Comparison of ENCODE assay signal across 15 cellular contexts in the genomic region with DNA sequence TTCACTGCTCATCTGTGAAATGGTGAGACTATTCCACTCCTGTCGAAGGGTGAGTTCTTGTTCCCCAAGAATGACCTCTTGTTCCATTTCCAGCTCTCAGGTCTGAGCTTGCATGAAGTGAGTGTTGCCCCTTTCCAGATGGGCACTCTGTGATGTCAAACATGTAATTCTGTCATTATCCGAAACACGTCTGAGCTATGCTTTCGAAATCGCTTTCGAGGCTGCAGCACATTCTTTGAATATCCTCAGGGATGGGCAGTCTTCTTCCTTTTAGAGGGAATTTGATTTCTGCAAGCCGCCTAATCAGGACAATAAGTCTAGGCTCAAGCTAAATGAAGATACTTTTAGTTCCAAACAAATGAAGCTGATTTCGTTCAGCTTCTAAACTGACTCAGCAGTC. TPM values are rescaled to one million over a fixed set of nuclear protein-coding genes. Genes with fewer than 3 reads are reported as not detected.
DNase-seq lines count a peak whose midpoint lies in the region; ATAC-seq and TF ChIP-seq lines count a peak whose summit lies in the region.
"Had no signal": no experiment of that assay in that cellular context is flagged by ENCODE, and none has a peak within 500 bp of the region (broad histone marks: within the 10 kb centered on the region; RNA-seq: fewer than 3 reads in every experiment).

No MANE protein-coding gene starts in this region.

- TF ChIP-seq CTCF in AG09309 (IDR thresholded peaks at IDR 0.05; ENCODE audit: control insufficient read depth, insufficient read depth, low read depth, low read length, missing control alignments) (no peak), adrenal gland (IDR thresholded peaks at IDR 0.05) (no peak), fibroblast of pulmonary artery (IDR thresholded peaks at IDR 0.05; ENCODE audit: low read length, missing control alignments) (no peak), GM13976 (IDR thresholded peaks at IDR 0.05; ENCODE audit: borderline replicate concordance, control extremely low read depth, extremely low read depth, insufficient read depth, missing control alignments) (no peak)

- DNase-seq in AG09309 (ENCODE audit: low read depth) (peak; percentile 57), adrenal gland (no peak), fibroblast of pulmonary artery (ENCODE audit: low read depth) (peak; percentile 16), renal cortical epithelial cell (ENCODE audit: low read depth) (peak; percentile 10), GM13976 (ENCODE audit: low spot score) (no peak), pons (ENCODE audit: low spot score) (no peak), UCSD-AML1 (lab: John Stamatoyannopoulos, UW; ENCODE audit: unreplicated experiment) (no peak)
- DNase-seq in activated T-cell treated with anti-CD3 and anti-CD28 coated beads, Interleukin-2, amount 50 U/mL, for 72 hours = no peak
- DNase-seq: activated CD4-positive, alpha-beta memory T cell treated with anti-CD3 and anti-CD28 coated beads, Interleukin-2, amount 10 ng/mL, durations not matched to agents 7 days and 5 days; effector CD8-positive, alpha-beta T cell; NCI-H2227 treated with DMSO at 0.1 percent for 48 hours; nephron progenitor cell had no signal

- TF ChIP-seq POLR2A in adrenal gland (IDR thresholded peaks at IDR 0.05) = no peak

- H3K27me3 Mint-ChIP-seq in activated T-cell treated with anti-CD3 and anti-CD28 coated beads, Interleukin-2, amount 50 U/mL, for 72 hours (ENCODE audit: low read depth) = peaks cover 14% of the 10 kb centered on the region

- no peak for ATAC-seq in activated T-cell treated with anti-CD3 and anti-CD28 coated beads, Interleukin-2, amount 50 U/mL, for 72 hours (replicated peaks in 1 of 2)

- H3K4me3 Mint-ChIP-seq in activated T-cell treated with anti-CD3 and anti-CD28 coated beads, Interleukin-2, amount 50 U/mL, for 72 hours = no peak overlapping the region
- H3K4me3 Mint-ChIP-seq: activated CD4-positive, alpha-beta memory T cell treated with anti-CD3 and anti-CD28 coated beads, Interleukin-2, amount 10 ng/mL, durations not matched to agents 7 days and 5 days; nephron progenitor cell had no signal

- H3K9me3 ChIP-seq in adrenal gland (replicated peaks in 1 of 3) = no peaks in the 10 kb centered on the region
- H3K9me3 ChIP-seq: BLaER1 treated with 17β-estradiol and CSF1 and Interleukin-3, amounts not matched to agents 10 nM and 100 nM had no signal

- H3K4me1 ChIP-seq in adrenal gland (replicated peaks in 1 of 2) = peaks cover 0 to 17% of the 10 kb centered on the region in 2 donors

- in situ Hi-C loops in GM13976 (cut with MboI; ENCODE audit: low sequenced_read_pairs, unreplicated experiment) = no loop called here

- H3K27ac Mint-ChIP-seq in activated T-cell treated with anti-CD3 and anti-CD28 coated beads, Interleukin-2, amount 50 U/mL, for 72 hours = no peak overlapping the region
- H3K27ac Mint-ChIP-seq: activated CD4-positive, alpha-beta memory T cell treated with anti-CD3 and anti-CD28 coated beads, Interleukin-2, amount 10 ng/mL, durations not matched to agents 7 days and 5 days; activated T-helper 2 cell treated with anti-CD3 and anti-CD28 coated beads, Interferon-gamma antibody, Interleukin-2, Interleukin-4, amounts not matched to agents 10 μg/mL and 5 μg/mL and 100 μg/mL, durations not matched to agents 14 hours and 24 hours and 36 hours; nephron progenitor cell had no signal

- H3K4me3 ChIP-seq in AG09309 (ENCODE audit: control insufficient read depth, low read depth, low read length) (peak overlapping the region; percentile 25), adrenal gland (no peak overlapping the region), fibroblast of pulmonary artery (replicated peaks; ENCODE audit: low read depth, low read length) (no peak overlapping the region)
- H3K4me3 ChIP-seq: BLaER1 treated with 17β-estradiol and CSF1 and Interleukin-3, amounts not matched to agents 10 nM and 100 nM; smooth muscle cell had no signal

- H3K4me1 Mint-ChIP-seq in activated T-cell treated with anti-CD3 and anti-CD28 coated beads, Interleukin-2, amount 50 U/mL, for 72 hours (ENCODE audit: low read depth) = peaks cover 5% of the 10 kb centered on the region
- H3K4me1 Mint-ChIP-seq: activated CD4-positive, alpha-beta memory T cell treated with anti-CD3 and anti-CD28 coated beads, Interleukin-2, amount 10 ng/mL, durations not matched to agents 7 days and 5 days had no signal

- peak overlapping the region in 3 of 5 donors; percentile 15 to 88 (median 64) for H3K27ac ChIP-seq in adrenal gland
- H3K27ac ChIP-seq: BLaER1 treated with 17β-estradiol and CSF1 and Interleukin-3, amounts not matched to agents 10 nM and 100 nM had no signal

- no peaks in the 10 kb centered on the region for H3K36me3 Mint-ChIP-seq in activated T-cell treated with anti-CD3 and anti-CD28 coated beads, Interleukin-2, amount 50 U/mL, for 72 hours (ENCODE audit: insufficient read depth in 2 of 2)

- no peaks in the 10 kb centered on the region for H3K27me3 ChIP-seq in adrenal gland
- H3K27me3 ChIP-seq: BLaER1 treated with 17β-estradiol and CSF1 and Interleukin-3, amounts not matched to agents 10 nM and 100 nM had no signal

- no peaks in the 10 kb centered on the region for H3K9me3 Mint-ChIP-seq in activated T-cell treated with anti-CD3 and anti-CD28 coated beads, Interleukin-2, amount 50 U/mL, for 72 hours
- H3K9me3 Mint-ChIP-seq: activated CD4-positive, alpha-beta memory T cell treated with anti-CD3 and anti-CD28 coated beads, Interleukin-2, amount 10 ng/mL, durations not matched to agents 7 days and 5 days; activated T-helper 2 cell treated with anti-CD3 and anti-CD28 coated beads, Interferon-gamma antibody, Interleukin-2, Interleukin-4, amounts not matched to agents 10 μg/mL and 5 μg/mL and 100 μg/mL, durations not matched to agents 14 hours and 24 hours and 36 hours; nephron progenitor cell had no signal

- no peaks in the 10 kb centered on the region for H3K36me3 ChIP-seq in adrenal gland (replicated peaks in 1 of 2)
- H3K36me3 ChIP-seq: BLaER1 treated with 17β-estradiol and CSF1 and Interleukin-3, amounts not matched to agents 10 nM and 100 nM had no signal

- WGBS in adrenal gland, 4 donors = 72 to 84% (median 75%) methylated on average over 8 of the region's 8 CpGs

- intact Hi-C loops in adrenal gland (cut with DNase I) = no loop called here

RNA-seq across cellular contexts. Expression of gene NFASC, which starts 15.1 kb away (rescaled TPM):
- total RNA-seq in adrenal gland (10 to 100 TPM; 31.2 to 76.7 (median 49.5) TPM), renal cortical epithelial cell (0.05 and 0.17 TPM in 2 replicates)
- polyA plus RNA-seq in adrenal gland = 10 to 100 TPM; 15.0 to 56.2 (median 24.6) TPM
- total RNA-seq in activated T-cell treated with anti-CD3 and anti-CD28 coated beads, Interleukin-2, amount 50 U/mL, for 72 hours = under 1 TPM; 0.23 to 0.38 TPM

Comparison
In these comparisons a context has a peak if more than half of its experiments do, and no peak if none do; other contexts are left out.
1. DNase-seq: peak in AG09309 (single experiment), fibroblast of pulmonary artery (single experiment) and renal cortical epithelial cell (single experiment); none in adrenal gland (0 of 7), GM13976 (single experiment), activated T-cell treated with anti-CD3 and anti-CD28 coated beads, Interleukin-2, amount 50 U/mL, for 72 hours (0 of 2), pons (single experiment) and UCSD-AML1 (single experiment).
2. RNA of gene NFASC, which starts 15.1 kb away (total RNA-seq): 31.2 to 76.7 TPM in adrenal gland; 0.23 to 0.38 TPM in activated T-cell treated with anti-CD3 and anti-CD28 coated beads, Interleukin-2, amount 50 U/mL, for 72 hours and 0.05 to 0.17 TPM in renal cortical epithelial cell; every median in the first group is over 10 times any median in the second.